In the genomic region with DNA sequence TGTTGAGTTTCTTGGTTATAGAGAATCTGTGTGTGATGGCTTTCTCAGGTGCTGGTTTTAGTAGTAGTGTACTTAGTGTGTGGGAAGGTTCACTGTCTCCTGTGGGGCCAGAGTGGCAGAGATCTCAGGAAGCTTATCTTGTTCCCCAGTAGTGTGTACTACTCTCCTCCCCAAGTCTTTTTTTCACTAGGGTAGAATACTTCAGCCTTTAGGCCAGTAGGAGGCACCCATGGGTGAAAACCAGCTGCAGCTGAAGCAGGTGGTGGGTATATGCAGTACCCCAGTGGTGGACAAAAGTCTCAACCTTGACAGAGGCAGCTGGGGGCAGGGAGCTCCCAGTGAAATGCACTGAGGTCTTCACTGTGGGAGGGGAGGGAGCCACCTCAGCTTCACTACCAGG, we compare ENCODE assay signal across 1 cellular context.
TF ChIP-seq lines count a peak whose summit lies in the region.

No MANE protein-coding gene starts in this region.

TF ChIP-seq in GM23338, 12 proteins besides CTCF, POLR2A, EP300 and RAD21 (continued from another document):
- TF ChIP-seq, protein P1, sequence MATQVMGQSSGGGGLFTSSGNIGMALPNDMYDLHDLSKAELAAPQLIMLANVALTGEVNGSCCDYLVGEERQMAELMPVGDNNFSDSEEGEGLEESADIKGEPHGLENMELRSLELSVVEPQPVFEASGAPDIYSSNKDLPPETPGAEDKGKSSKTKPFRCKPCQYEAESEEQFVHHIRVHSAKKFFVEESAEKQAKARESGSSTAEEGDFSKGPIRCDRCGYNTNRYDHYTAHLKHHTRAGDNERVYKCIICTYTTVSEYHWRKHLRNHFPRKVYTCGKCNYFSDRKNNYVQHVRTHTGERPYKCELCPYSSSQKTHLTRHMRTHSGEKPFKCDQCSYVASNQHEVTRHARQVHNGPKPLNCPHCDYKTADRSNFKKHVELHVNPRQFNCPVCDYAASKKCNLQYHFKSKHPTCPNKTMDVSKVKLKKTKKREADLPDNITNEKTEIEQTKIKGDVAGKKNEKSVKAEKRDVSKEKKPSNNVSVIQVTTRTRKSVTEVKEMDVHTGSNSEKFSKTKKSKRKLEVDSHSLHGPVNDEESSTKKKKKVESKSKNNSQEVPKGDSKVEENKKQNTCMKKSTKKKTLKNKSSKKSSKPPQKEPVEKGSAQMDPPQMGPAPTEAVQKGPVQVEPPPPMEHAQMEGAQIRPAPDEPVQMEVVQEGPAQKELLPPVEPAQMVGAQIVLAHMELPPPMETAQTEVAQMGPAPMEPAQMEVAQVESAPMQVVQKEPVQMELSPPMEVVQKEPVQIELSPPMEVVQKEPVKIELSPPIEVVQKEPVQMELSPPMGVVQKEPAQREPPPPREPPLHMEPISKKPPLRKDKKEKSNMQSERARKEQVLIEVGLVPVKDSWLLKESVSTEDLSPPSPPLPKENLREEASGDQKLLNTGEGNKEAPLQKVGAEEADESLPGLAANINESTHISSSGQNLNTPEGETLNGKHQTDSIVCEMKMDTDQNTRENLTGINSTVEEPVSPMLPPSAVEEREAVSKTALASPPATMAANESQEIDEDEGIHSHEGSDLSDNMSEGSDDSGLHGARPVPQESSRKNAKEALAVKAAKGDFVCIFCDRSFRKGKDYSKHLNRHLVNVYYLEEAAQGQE (IDR thresholded peaks at IDR 0.05; ENCODE audit: unreplicated experiment), result no peak
- TF ChIP-seq JUNB (IDR thresholded peaks at IDR 0.05; ENCODE audit: unreplicated experiment), result no peak
- TF ChIP-seq ZNF114 (CRISPR knock-in tag; IDR thresholded peaks at IDR 0.05), result no peak
- TF ChIP-seq, protein P2, sequence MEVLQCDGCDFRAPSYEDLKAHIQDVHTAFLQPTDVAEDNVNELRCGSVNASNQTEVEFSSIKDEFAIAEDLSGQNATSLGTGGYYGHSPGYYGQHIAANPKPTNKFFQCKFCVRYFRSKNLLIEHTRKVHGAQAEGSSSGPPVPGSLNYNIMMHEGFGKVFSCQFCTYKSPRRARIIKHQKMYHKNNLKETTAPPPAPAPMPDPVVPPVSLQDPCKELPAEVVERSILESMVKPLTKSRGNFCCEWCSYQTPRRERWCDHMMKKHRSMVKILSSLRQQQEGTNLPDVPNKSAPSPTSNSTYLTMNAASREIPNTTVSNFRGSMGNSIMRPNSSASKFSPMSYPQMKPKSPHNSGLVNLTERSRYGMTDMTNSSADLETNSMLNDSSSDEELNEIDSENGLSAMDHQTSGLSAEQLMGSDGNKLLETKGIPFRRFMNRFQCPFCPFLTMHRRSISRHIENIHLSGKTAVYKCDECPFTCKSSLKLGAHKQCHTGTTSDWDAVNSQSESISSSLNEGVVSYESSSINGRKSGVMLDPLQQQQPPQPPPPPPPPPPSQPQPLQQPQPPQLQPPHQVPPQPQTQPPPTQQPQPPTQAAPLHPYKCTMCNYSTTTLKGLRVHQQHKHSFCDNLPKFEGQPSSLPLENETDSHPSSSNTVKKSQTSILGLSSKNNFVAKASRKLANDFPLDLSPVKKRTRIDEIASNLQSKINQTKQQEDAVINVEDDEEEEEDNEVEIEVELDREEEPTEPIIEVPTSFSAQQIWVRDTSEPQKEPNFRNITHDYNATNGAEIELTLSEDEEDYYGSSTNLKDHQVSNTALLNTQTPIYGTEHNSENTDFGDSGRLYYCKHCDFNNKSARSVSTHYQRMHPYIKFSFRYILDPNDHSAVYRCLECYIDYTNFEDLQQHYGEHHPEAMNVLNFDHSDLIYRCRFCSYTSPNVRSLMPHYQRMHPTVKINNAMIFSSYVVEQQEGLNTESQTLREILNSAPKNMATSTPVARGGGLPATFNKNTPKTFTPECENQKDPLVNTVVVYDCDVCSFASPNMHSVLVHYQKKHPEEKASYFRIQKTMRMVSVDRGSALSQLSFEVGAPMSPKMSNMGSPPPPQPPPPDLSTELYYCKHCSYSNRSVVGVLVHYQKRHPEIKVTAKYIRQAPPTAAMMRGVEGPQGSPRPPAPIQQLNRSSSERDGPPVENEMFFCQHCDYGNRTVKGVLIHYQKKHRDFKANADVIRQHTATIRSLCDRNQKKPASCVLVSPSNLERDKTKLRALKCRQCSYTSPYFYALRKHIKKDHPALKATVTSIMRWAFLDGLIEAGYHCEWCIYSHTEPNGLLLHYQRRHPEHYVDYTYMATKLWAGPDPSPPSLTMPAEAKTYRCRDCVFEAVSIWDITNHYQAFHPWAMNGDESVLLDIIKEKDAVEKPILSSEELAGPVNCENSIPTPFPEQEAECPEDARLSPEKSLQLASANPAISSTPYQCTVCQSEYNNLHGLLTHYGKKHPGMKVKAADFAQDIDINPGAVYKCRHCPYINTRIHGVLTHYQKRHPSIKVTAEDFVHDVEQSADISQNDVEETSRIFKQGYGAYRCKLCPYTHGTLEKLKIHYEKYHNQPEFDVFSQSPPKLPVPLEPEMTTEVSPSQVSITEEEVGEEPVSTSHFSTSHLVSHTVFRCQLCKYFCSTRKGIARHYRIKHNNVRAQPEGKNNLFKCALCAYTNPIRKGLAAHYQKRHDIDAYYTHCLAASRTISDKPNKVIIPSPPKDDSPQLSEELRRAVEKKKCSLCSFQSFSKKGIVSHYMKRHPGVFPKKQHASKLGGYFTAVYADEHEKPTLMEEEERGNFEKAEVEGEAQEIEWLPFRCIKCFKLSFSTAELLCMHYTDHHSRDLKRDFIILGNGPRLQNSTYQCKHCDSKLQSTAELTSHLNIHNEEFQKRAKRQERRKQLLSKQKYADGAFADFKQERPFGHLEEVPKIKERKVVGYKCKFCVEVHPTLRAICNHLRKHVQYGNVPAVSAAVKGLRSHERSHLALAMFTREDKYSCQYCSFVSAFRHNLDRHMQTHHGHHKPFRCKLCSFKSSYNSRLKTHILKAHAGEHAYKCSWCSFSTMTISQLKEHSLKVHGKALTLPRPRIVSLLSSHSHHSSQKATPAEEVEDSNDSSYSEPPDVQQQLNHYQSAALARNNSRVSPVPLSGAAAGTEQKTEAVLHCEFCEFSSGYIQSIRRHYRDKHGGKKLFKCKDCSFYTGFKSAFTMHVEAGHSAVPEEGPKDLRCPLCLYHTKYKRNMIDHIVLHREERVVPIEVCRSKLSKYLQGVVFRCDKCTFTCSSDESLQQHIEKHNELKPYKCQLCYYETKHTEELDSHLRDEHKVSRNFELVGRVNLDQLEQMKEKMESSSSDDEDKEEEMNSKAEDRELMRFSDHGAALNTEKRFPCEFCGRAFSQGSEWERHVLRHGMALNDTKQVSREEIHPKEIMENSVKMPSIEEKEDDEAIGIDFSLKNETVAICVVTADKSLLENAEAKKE (CRISPR knock-in tag; IDR thresholded peaks at IDR 0.05), result no peak
- TF ChIP-seq ZNF331 (CRISPR knock-in tag; IDR thresholded peaks at IDR 0.05; ENCODE audit: low read depth), result no peak
TF ChIP-seq in GM23338: peak in this region for 0.
